Comparison of ENCODE assay signal across 20 cellular contexts in genomic region chr21:27734146-27734545, GRCh38.
DNase-seq lines count a peak whose midpoint lies in the region; ATAC-seq and TF ChIP-seq lines count a peak whose summit lies in the region.
"Had no signal": no experiment of that assay in that cellular context is flagged by ENCODE, and none has a peak within 500 bp of the region (broad histone marks: within the 10 kb centered on the region; RNA-seq: fewer than 3 reads in every experiment).

No MANE protein-coding gene starts in this region.

- BruUV-seq in mammary epithelial cell (replicated peaks; lab: Mats Ljungman, UMichigan) = no TSS peak

- H3K27me3 ChIP-seq in mammary epithelial cell (ENCODE audit: insufficient read depth, low read length) (no peaks in the 10 kb centered on the region), breast epithelium (no peaks in the 10 kb centered on the region)

- in situ Hi-C loops in mammary epithelial cell (cut with MboI; ENCODE audit: low sequenced_read_pairs in 2 of 2) = no loop called here
- in situ Hi-C loops in astrocyte of the cerebellum (cut with HindIII; ENCODE audit: low sequenced_read_pairs) = no loop called here

- H3K4me3 Mint-ChIP-seq in activated naive CD4-positive, alpha-beta T cell treated with anti-CD3 and anti-CD28 coated beads, Interleukin-2, amount 10 ng/mL, durations not matched to agents 7 days and 5 days = no peak overlapping the region
- H3K4me3 Mint-ChIP-seq in activated T-helper 1 cell treated with anti-CD3 and anti-CD28 coated beads, Interleukin-12 subunit alpha, Interleukin-12 subunit beta, Interleukin-2, Interleukin-4 antibody, amounts not matched to agents 30 ng/mL and 10 ng/mL and 1 ng/mL, durations not matched to agents 14 hours and 24 hours and 36 hours = no peak overlapping the region
- H3K4me3 Mint-ChIP-seq: activated CD8-positive, alpha-beta T cell treated with anti-CD3 and anti-CD28 coated beads for 36 hours; stimulated activated effector memory CD8-positive, alpha-beta T cell treated with anti-CD3 and anti-CD28 coated beads, Interleukin-12 subunit alpha, Interleukin-12 subunit beta, amount 100 ng/mL, for 72 hours; type B pancreatic cell had no signal

- H3K27ac ChIP-seq in mammary epithelial cell (ENCODE audit: insufficient read depth, low read depth, low read length) (no peak overlapping the region), breast epithelium (no peak overlapping the region)
- H3K27ac ChIP-seq: WERI-Rb-1 had no signal

- no peaks in the 10 kb centered on the region for H3K79me2 ChIP-seq in mammary epithelial cell (ENCODE audit: insufficient read depth, low read length)

- TF ChIP-seq CTCF in mammary epithelial cell (conservative IDR thresholded peaks at IDR 0.05 in 1 of 2, IDR thresholded peaks at IDR 0.05 in 1 of 2; ENCODE audit: extremely low read depth in 1 of 2, insufficient read depth in 1 of 2, low read depth in 1 of 2, low read length in 2 of 2) (no peak), breast epithelium (IDR thresholded peaks at IDR 0.05) (no peak), astrocyte of the cerebellum (IDR thresholded peaks at IDR 0.05; ENCODE audit: low read depth, low read length, missing control alignments) (no peak), foreskin fibroblast (IDR thresholded peaks at IDR 0.05; ENCODE audit: low read depth, low read length) (no peak)

- H3K9ac ChIP-seq in mammary epithelial cell (ENCODE audit: insufficient read depth, low read length) = no peak overlapping the region

- H3K9me3 Mint-ChIP-seq in activated naive CD4-positive, alpha-beta T cell treated with anti-CD3 and anti-CD28 coated beads, Interleukin-2, amount 10 ng/mL, durations not matched to agents 7 days and 5 days = no peaks in the 10 kb centered on the region
- no peaks in the 10 kb centered on the region for H3K9me3 Mint-ChIP-seq in activated T-helper 1 cell treated with anti-CD3 and anti-CD28 coated beads, Interleukin-12 subunit alpha, Interleukin-12 subunit beta, Interleukin-2, Interleukin-4 antibody, amounts not matched to agents 30 ng/mL and 10 ng/mL and 1 ng/mL, durations not matched to agents 14 hours and 24 hours and 36 hours
- H3K9me3 Mint-ChIP-seq: type B pancreatic cell had no signal

- peak; percentile 40 for DNase-seq in mammary epithelial cell
- DNase-seq in breast epithelium (ENCODE audit: low spot score in 2 of 2) = no peak
- peak; percentile 88 for DNase-seq in astrocyte of the cerebellum (ENCODE audit: low read depth)
- DNase-seq in foreskin fibroblast = peak; percentile 45 to 47
- no peak for DNase-seq in activated naive CD4-positive, alpha-beta T cell treated with anti-CD3 and anti-CD28 coated beads, Interleukin-2, amount 10 ng/mL, durations not matched to agents 7 days and 5 days
- DNase-seq in activated effector memory CD4-positive, alpha-beta T cell treated with anti-CD3 and anti-CD28 coated beads, Interleukin-2, amount 50 U/mL, for 16 hours = no peak
- DNase-seq in activated T-helper 1 cell treated with anti-CD3 and anti-CD28 coated beads, Interleukin-12 subunit alpha, Interleukin-12 subunit beta, Interleukin-2, Interleukin-4 antibody, amounts not matched to agents 30 ng/mL and 10 ng/mL and 1 ng/mL, durations not matched to agents 14 hours and 24 hours and 36 hours (ENCODE audit: low spot score) = no peak
- DNase-seq: 8988T; activated CD8-positive, alpha-beta T cell treated with anti-CD3 and anti-CD28 coated beads for 36 hours; COR-L47; effector CD8-positive, alpha-beta T cell; islet precursor cell; NCI-H1092; NCI-H2171; occipital lobe; WERI-Rb-1 had no signal

- H3K36me3 ChIP-seq in mammary epithelial cell (ENCODE audit: insufficient read depth, low read length) = no peaks in the 10 kb centered on the region
- H3K36me3 ChIP-seq in breast epithelium = no peaks in the 10 kb centered on the region
- H3K36me3 ChIP-seq: WERI-Rb-1 had no signal

- H3K4me1 ChIP-seq in mammary epithelial cell (ENCODE audit: insufficient read depth, low read length) = no peaks in the 10 kb centered on the region
- no peaks in the 10 kb centered on the region for H3K4me1 ChIP-seq in breast epithelium

- no peak for ATAC-seq in HG03342 (IDR thresholded peaks at IDR 0.05; ENCODE audit: unreplicated experiment)
- ATAC-seq: activated CD8-positive, alpha-beta T cell treated with anti-CD3 and anti-CD28 coated beads for 36 hours; K562; stimulated activated effector memory CD8-positive, alpha-beta T cell treated with anti-CD3 and anti-CD28 coated beads, Interleukin-12 subunit alpha, Interleukin-12 subunit beta, amount 100 ng/mL, for 72 hours had no signal

- dilution Hi-C loops in mammary epithelial cell (cut with HindIII; ENCODE audit: low sequenced_read_pairs) = no loop called here

- H3K4me3 ChIP-seq in mammary epithelial cell (replicated peaks in 1 of 3; ENCODE audit: insufficient read depth in 1 of 3, low read depth in 2 of 3, low read length in 3 of 3) (no peak overlapping the region), breast epithelium (no peak overlapping the region), astrocyte of the cerebellum (ENCODE audit: low read depth, low read length) (no peak overlapping the region), foreskin fibroblast (ENCODE audit: low read depth in 1 of 2, low read length in 2 of 2) (no peak overlapping the region)
- H3K4me3 ChIP-seq: K562 had no signal

- no peaks in the 10 kb centered on the region for H3K4me1 Mint-ChIP-seq in activated naive CD4-positive, alpha-beta T cell treated with anti-CD3 and anti-CD28 coated beads, Interleukin-2, amount 10 ng/mL, durations not matched to agents 7 days and 5 days
- no peaks in the 10 kb centered on the region for H3K4me1 Mint-ChIP-seq in activated T-helper 1 cell treated with anti-CD3 and anti-CD28 coated beads, Interleukin-12 subunit alpha, Interleukin-12 subunit beta, Interleukin-2, Interleukin-4 antibody, amounts not matched to agents 30 ng/mL and 10 ng/mL and 1 ng/mL, durations not matched to agents 14 hours and 24 hours and 36 hours (ENCODE audit: low read depth)
- H3K4me1 Mint-ChIP-seq: stimulated activated effector memory CD8-positive, alpha-beta T cell treated with anti-CD3 and anti-CD28 coated beads, Interleukin-12 subunit alpha, Interleukin-12 subunit beta, amount 100 ng/mL, for 72 hours had no signal

- CTCF ChIA-PET in mammary epithelial cell (lab: Charles Lee; ENCODE audit: low non-redundant PET) = no interaction called here
- CTCF ChIA-PET in activated naive CD4-positive, alpha-beta T cell treated with anti-CD3 and anti-CD28 coated beads, Interleukin-2, amount 10 ng/mL, durations not matched to agents 7 days and 5 days (lab: Charles Lee) = no interaction called here

- no peaks in the 10 kb centered on the region for H3K27me3 Mint-ChIP-seq in activated naive CD4-positive, alpha-beta T cell treated with anti-CD3 and anti-CD28 coated beads, Interleukin-2, amount 10 ng/mL, durations not matched to agents 7 days and 5 days
- no peaks in the 10 kb centered on the region for H3K27me3 Mint-ChIP-seq in activated T-helper 1 cell treated with anti-CD3 and anti-CD28 coated beads, Interleukin-12 subunit alpha, Interleukin-12 subunit beta, Interleukin-2, Interleukin-4 antibody, amounts not matched to agents 30 ng/mL and 10 ng/mL and 1 ng/mL, durations not matched to agents 14 hours and 24 hours and 36 hours (ENCODE audit: insufficient read depth)
- H3K27me3 Mint-ChIP-seq: activated CD8-positive, alpha-beta T cell treated with anti-CD3 and anti-CD28 coated beads for 36 hours; type B pancreatic cell had no signal

- no peak overlapping the region for H2AFZ ChIP-seq in mammary epithelial cell (ENCODE audit: low read depth, low read length)

- H3K36me3 Mint-ChIP-seq in activated naive CD4-positive, alpha-beta T cell treated with anti-CD3 and anti-CD28 coated beads, Interleukin-2, amount 10 ng/mL, durations not matched to agents 7 days and 5 days = no peaks in the 10 kb centered on the region
- no peaks in the 10 kb centered on the region for H3K36me3 Mint-ChIP-seq in activated T-helper 1 cell treated with anti-CD3 and anti-CD28 coated beads, Interleukin-12 subunit alpha, Interleukin-12 subunit beta, Interleukin-2, Interleukin-4 antibody, amounts not matched to agents 30 ng/mL and 10 ng/mL and 1 ng/mL, durations not matched to agents 14 hours and 24 hours and 36 hours (ENCODE audit: low read depth)
- H3K36me3 Mint-ChIP-seq: stimulated activated effector memory CD8-positive, alpha-beta T cell treated with anti-CD3 and anti-CD28 coated beads, Interleukin-12 subunit alpha, Interleukin-12 subunit beta, amount 100 ng/mL, for 72 hours; type B pancreatic cell had no signal

- H4K20me1 ChIP-seq in mammary epithelial cell (ENCODE audit: insufficient read depth, low read length) = no peaks in the 10 kb centered on the region

- intact Hi-C loops in mammary epithelial cell (cut with micrococcal nuclease) (no loop called here), breast epithelium (cut with DNase I; ENCODE audit: low total_unique reads) (no loop called here)
- intact Hi-C loops in activated T-helper 1 cell treated with anti-CD3 and anti-CD28 coated beads, Interleukin-12 subunit alpha, Interleukin-12 subunit beta, Interleukin-2, Interleukin-4 antibody, amounts not matched to agents 30 ng/mL and 10 ng/mL and 1 ng/mL, durations not matched to agents 14 hours and 24 hours and 36 hours (cut with micrococcal nuclease) = no loop called here

- no peak overlapping the region for H3K4me2 ChIP-seq in mammary epithelial cell (ENCODE audit: insufficient read depth, low read depth, low read length)

- no peak for TF ChIP-seq POLR2A in breast epithelium (IDR thresholded peaks at IDR 0.05)

- H3K9me3 ChIP-seq in mammary epithelial cell (replicated peaks; ENCODE audit: insufficient read depth, low read length) (no peaks in the 10 kb centered on the region), breast epithelium (no peaks in the 10 kb centered on the region)

- no peak overlapping the region for H3K27ac Mint-ChIP-seq in activated naive CD4-positive, alpha-beta T cell treated with anti-CD3 and anti-CD28 coated beads, Interleukin-2, amount 10 ng/mL, durations not matched to agents 7 days and 5 days
- no peak overlapping the region for H3K27ac Mint-ChIP-seq in activated T-helper 1 cell treated with anti-CD3 and anti-CD28 coated beads, Interleukin-12 subunit alpha, Interleukin-12 subunit beta, Interleukin-2, Interleukin-4 antibody, amounts not matched to agents 30 ng/mL and 10 ng/mL and 1 ng/mL, durations not matched to agents 14 hours and 24 hours and 36 hours
- H3K27ac Mint-ChIP-seq: activated CD8-positive, alpha-beta T cell treated with anti-CD3 and anti-CD28 coated beads for 36 hours; stimulated activated effector memory CD8-positive, alpha-beta T cell treated with anti-CD3 and anti-CD28 coated beads, Interleukin-12 subunit alpha, Interleukin-12 subunit beta, amount 100 ng/mL, for 72 hours; type B pancreatic cell had no signal

Comparison
In these comparisons a context has a peak if more than half of its experiments do, and no peak if none do; other contexts are left out.
1. DNase-seq: peak in mammary epithelial cell (single experiment), astrocyte of the cerebellum (single experiment) and foreskin fibroblast (2 of 2); none in breast epithelium (0 of 2), activated naive CD4-positive, alpha-beta T cell treated with anti-CD3 and anti-CD28 coated beads, Interleukin-2, amount 10 ng/mL, durations not matched to agents 7 days and 5 days (single experiment), activated effector memory CD4-positive, alpha-beta T cell treated with anti-CD3 and anti-CD28 coated beads, Interleukin-2, amount 50 U/mL, for 16 hours (single experiment) and activated T-helper 1 cell treated with anti-CD3 and anti-CD28 coated beads, Interleukin-12 subunit alpha, Interleukin-12 subunit beta, Interleukin-2, Interleukin-4 antibody, amounts not matched to agents 30 ng/mL and 10 ng/mL and 1 ng/mL, durations not matched to agents 14 hours and 24 hours and 36 hours (single experiment).